ENCODE assay signal across 9 cellular contexts in the genomic region with DNA sequence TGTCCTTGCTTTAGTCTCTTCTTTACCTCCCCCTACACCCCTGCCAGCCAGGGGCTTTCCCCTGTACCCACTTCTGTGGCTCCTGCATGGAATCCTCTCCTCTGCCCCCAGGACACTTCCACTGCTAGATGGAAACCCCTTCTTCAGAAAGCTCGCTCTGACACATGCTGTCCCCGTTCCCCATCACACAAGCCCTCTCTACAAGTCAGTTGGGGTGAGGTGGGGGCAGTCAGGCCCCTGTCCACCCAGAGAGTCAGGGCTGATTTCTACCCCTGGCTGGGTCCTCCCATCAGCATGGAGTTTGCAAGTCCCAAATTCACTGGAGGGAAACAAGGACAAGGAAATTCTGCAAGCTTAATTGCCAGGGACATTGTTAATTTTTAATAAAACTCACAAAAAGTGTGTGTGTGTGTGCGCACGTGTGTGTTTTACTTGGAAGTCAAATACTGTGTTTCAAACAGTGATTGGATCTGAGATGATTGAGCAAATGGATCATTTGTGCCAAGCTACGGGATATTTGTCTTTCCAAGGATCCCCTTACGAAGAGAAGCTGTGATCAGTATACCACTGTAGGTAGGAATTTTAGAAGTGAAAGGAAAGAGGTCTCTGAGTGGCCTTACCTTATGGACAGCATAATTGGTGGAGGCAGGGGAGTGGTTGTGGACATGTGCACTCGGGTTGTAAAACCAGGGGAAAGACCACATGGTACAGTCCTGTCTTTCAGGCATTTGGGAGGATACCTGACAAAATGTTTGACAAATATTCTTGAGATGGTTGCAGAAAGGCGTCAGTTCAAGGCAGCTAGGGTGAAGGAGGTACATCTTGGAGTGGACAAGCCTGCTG. TPM values are rescaled to one million over a fixed set of nuclear protein-coding genes. Genes with fewer than 3 reads are reported as not detected.
DNase-seq lines count a peak whose midpoint lies in the region; ATAC-seq and TF ChIP-seq lines count a peak whose summit lies in the region.
"Had no signal": no experiment of that assay in that cellular context is flagged by ENCODE, and none has a peak within 500 bp of the region (broad histone marks: within the 10 kb centered on the region; RNA-seq: fewer than 3 reads in every experiment).

No MANE protein-coding gene starts in this region.

- peak overlapping the region in 54 of 59 donors; percentile 16 to 100 (median 100) for H3K27ac ChIP-seq in dorsolateral prefrontal cortex
- H3K27ac ChIP-seq in tibial nerve: peak overlapping the region; percentile 89 to 100 (median 94)

- TF ChIP-seq POLR2A in tibial nerve (IDR thresholded peaks at IDR 0.05): no peak

- ATAC-seq in GM19328 (IDR thresholded peaks at IDR 0.05; ENCODE audit: unreplicated experiment): no peak
- ATAC-seq: activated CD4-positive, CD25-positive, alpha-beta regulatory T cell treated with anti-CD3 and anti-CD28 coated beads, Interleukin-2, amount 50 U/mL, for 24 hours had no signal

- CTCF ChIA-PET in activated naive CD4-positive, alpha-beta T cell treated with anti-CD3 and anti-CD28 coated beads for 36 hours (lab: Charles Lee): interaction anchor here (0.6 to 1.1 kb wide), 3 partner anchors 67 to 107 kb away, joined by 3 to 4 read pairs (median 4); no protein-coding TSS in a partner anchor

- no peak overlapping the region for H3K27ac Mint-ChIP-seq in activated naive CD4-positive, alpha-beta T cell treated with anti-CD3 and anti-CD28 coated beads for 36 hours

- peaks cover 4 to 43% (median 23%) of the 10 kb centered on the region in 4 donors for H3K4me1 ChIP-seq in tibial nerve

- peaks cover 4 to 12% (median 5%) of the 10 kb centered on the region in 3 donors for H3K36me3 ChIP-seq in tibial nerve

- peaks cover 28% of the 10 kb centered on the region for H3K27me3 Mint-ChIP-seq in activated naive CD4-positive, alpha-beta T cell treated with anti-CD3 and anti-CD28 coated beads for 36 hours (ENCODE audit: low read depth)

- peaks cover 14% of the 10 kb centered on the region for H3K4me1 Mint-ChIP-seq in activated naive CD4-positive, alpha-beta T cell treated with anti-CD3 and anti-CD28 coated beads for 36 hours (ENCODE audit: low read depth)

- intact Hi-C loops in activated naive CD4-positive, alpha-beta T cell treated with anti-CD3 and anti-CD28 coated beads for 36 hours (cut with micrococcal nuclease): loop anchor here (2.0 to 10.0 kb wide), 3 partner anchors 163 to 441 kb away; no protein-coding TSS in a partner anchor
- intact Hi-C loops in dorsolateral prefrontal cortex (cut with DNase I): loop anchor here (1.0 to 5.0 kb wide), 6 partner anchors 67 to 163 kb away; partner anchors contain the start of gene RYK (in 1 of the 2)

- H3K4me3 Mint-ChIP-seq in activated naive CD4-positive, alpha-beta T cell treated with anti-CD3 and anti-CD28 coated beads for 36 hours: peak overlapping the region; percentile 79

- TF ChIP-seq EP300 in tibial nerve (IDR thresholded peaks at IDR 0.05): no peak

- peaks cover 0 to 3% (median 0%) of the 10 kb centered on the region in 4 donors for H3K9me3 ChIP-seq in tibial nerve

- H3K27me3 ChIP-seq in dorsolateral prefrontal cortex (no peaks in the 10 kb centered on the region), tibial nerve (no peaks in the 10 kb centered on the region)

- H3K4me3 ChIP-seq in dorsolateral prefrontal cortex: peak overlapping the region in 16 of 59 donors; percentile 64 to 96 (median 87)
- no peak overlapping the region for H3K4me3 ChIP-seq in tibial nerve

- H3K9me3 Mint-ChIP-seq in activated naive CD4-positive, alpha-beta T cell treated with anti-CD3 and anti-CD28 coated beads for 36 hours: no peaks in the 10 kb centered on the region

- TF ChIP-seq CTCF in dorsolateral prefrontal cortex (IDR thresholded peaks at IDR 0.05 in 54 of 56, conservative IDR thresholded peaks at IDR 0.05 in 2 of 56; ENCODE audit: low read depth in 1 of 56, partially characterized antibody in 56 of 56) (no peak), tibial nerve (IDR thresholded peaks at IDR 0.05) (no peak)

- 69 to 87% methylated on average over 8 of the region's 8 CpGs for WGBS in tibial nerve, 2 donors

- DNase-seq in activated naive CD4-positive, alpha-beta T cell treated with anti-CD3 and anti-CD28 coated beads for 36 hours: no peak
- no peak for DNase-seq in activated naive CD4-positive, alpha-beta T cell treated with anti-CD3 and anti-CD28 coated beads, Interleukin-2, amount 50 U/mL, for 16 hours
- DNase-seq in dorsolateral prefrontal cortex (no peak), mesenteric fat pad (ENCODE audit: low spot score) (peak; percentile 72), tibial nerve (ENCODE audit: low spot score in 2 of 2) (no peak), NCI-H1436 (lab: John Stamatoyannopoulos, UW) (no peak), NCI-H2196 treated with DMSO at 0.1 percent for 48 hours (lab: John Stamatoyannopoulos, UW; ENCODE audit: unreplicated experiment) (no peak)

- H3K36me3 Mint-ChIP-seq in activated naive CD4-positive, alpha-beta T cell treated with anti-CD3 and anti-CD28 coated beads for 36 hours (ENCODE audit: low read depth): no peaks in the 10 kb centered on the region

RNA-seq across cellular contexts. Expression of gene AMOTL2, which starts 1.5 kb away (rescaled TPM):
- under 1 TPM in 1 of 2 experiments, not detected in 1; 0.31 TPM for total RNA-seq in activated naive CD4-positive, alpha-beta T cell treated with anti-CD3 and anti-CD28 coated beads for 36 hours
- 100 to 1,000 TPM in 24 of 120 experiments, 10 to 100 TPM in 96; 43.1 to 220 (median 75.3) TPM for total RNA-seq in dorsolateral prefrontal cortex
- 272 TPM for total RNA-seq in mesenteric fat pad
- 100 to 1,000 TPM; 216 to 337 (median 255) TPM for total RNA-seq in tibial nerve

Comparison
In these comparisons a context has a peak if more than half of its experiments do, and no peak if none do; other contexts are left out.
1. RNA of gene AMOTL2, which starts 1.5 kb away (total RNA-seq): 216 to 337 TPM in tibial nerve, 272 TPM in mesenteric fat pad (single experiment) and 43.1 to 220 TPM in dorsolateral prefrontal cortex; 0.31 TPM in activated naive CD4-positive, alpha-beta T cell treated with anti-CD3 and anti-CD28 coated beads for 36 hours; every median in the first group is over 10 times any median in the second.